10 cellular contexts compared by ENCODE assay signal in genomic region chr18:62521588-62521987, GRCh38. TPM values are rescaled to one million over a fixed set of nuclear protein-coding genes. Genes with fewer than 3 reads are reported as not detected.
DNase-seq lines count a peak whose midpoint lies in the region; ATAC-seq, FAIRE-seq and TF ChIP-seq lines count a peak whose summit lies in the region.
"Had no signal": no experiment of that assay in that cellular context is flagged by ENCODE, and none has a peak within 500 bp of the region (broad histone marks: within the 10 kb centered on the region; RNA-seq: fewer than 3 reads in every experiment).

No MANE protein-coding gene starts in this region.

- H3K9me3 Mint-ChIP-seq in activated naive CD8-positive, alpha-beta T cell (ENCODE audit: low read depth), result no peaks in the 10 kb centered on the region

- peak overlapping the region; percentile 85 for H3K27ac Mint-ChIP-seq in activated naive CD8-positive, alpha-beta T cell

- no peaks in the 10 kb centered on the region for H3K27me3 Mint-ChIP-seq in activated naive CD8-positive, alpha-beta T cell

- H3K4me3 ChIP-seq in heart right ventricle, result peak overlapping the region in 9 of 10 donors; percentile 76 to 98 (median 91)
- H3K4me3 ChIP-seq in vagina, result peak overlapping the region; percentile 64 to 80

- H3K4me1 ChIP-seq in heart right ventricle, result peaks cover 0 to 29% (median 21%) of the 10 kb centered on the region in 9 donors
- peaks cover 20% of the 10 kb centered on the region for H3K4me1 ChIP-seq in vagina

- H3K9me3 ChIP-seq in heart right ventricle, result no peaks in the 10 kb centered on the region
- no peaks in the 10 kb centered on the region for H3K9me3 ChIP-seq in vagina

- H3K36me3 Mint-ChIP-seq in activated naive CD8-positive, alpha-beta T cell, result peaks cover 6% of the 10 kb centered on the region

- TF ChIP-seq CTCF in heart right ventricle (IDR thresholded peaks at IDR 0.05), result no peak
- no peak for TF ChIP-seq CTCF in vagina (IDR thresholded peaks at IDR 0.05)

- DNase-seq in heart right ventricle (no peak), Right ventricle myocardium superior (no peak), left kidney (ENCODE audit: low read depth, low spot score) (peak; percentile 7), vagina (ENCODE audit: extremely low spot score in 2 of 2) (no peak), HTR-8/SVneo (ENCODE audit: insufficient read length, low spot score) (no peak), caudate nucleus (lab: John Stamatoyannopoulos, UW) (no peak)
- DNase-seq: NCI-H1092 treated with DMSO at 0.1 percent for 48 hours had no signal

- ATAC-seq in heart right ventricle (no peak), Right ventricle myocardium superior (ENCODE audit: poor library complexity) (no peak), HG03280 (IDR thresholded peaks at IDR 0.05; ENCODE audit: unreplicated experiment) (no peak)

- 35 to 55% methylated on average over 2 of the region's 2 CpGs for WGBS in heart right ventricle, 2 donors

- H3K27ac ChIP-seq in heart right ventricle (peak overlapping the region in 1 of 10 donors; percentile 100), vagina (no peak overlapping the region), caudate nucleus (ENCODE audit: low read depth, low read length) (no peak overlapping the region)

- H3K36me3 ChIP-seq in heart right ventricle (no peaks in the 10 kb centered on the region), vagina (no peaks in the 10 kb centered on the region)

- FAIRE-seq in HTR-8/SVneo (lab: Jason Lieb, UNC), result no peak
- FAIRE-seq: colon had no signal

- H3K4me1 Mint-ChIP-seq in activated naive CD8-positive, alpha-beta T cell (ENCODE audit: low read depth), result peaks cover 22% of the 10 kb centered on the region

- no peaks in the 10 kb centered on the region for H3K27me3 ChIP-seq in heart right ventricle
- no peaks in the 10 kb centered on the region for H3K27me3 ChIP-seq in vagina

- no peak for TF ChIP-seq POLR2A in vagina (IDR thresholded peaks at IDR 0.05)

- peak overlapping the region; percentile 91 for H3K4me3 Mint-ChIP-seq in activated naive CD8-positive, alpha-beta T cell

- intact Hi-C loops in heart right ventricle (cut with DNase I), result loop anchor here in 5 of 10 donors (5.0 to 10.0 kb wide), 6 partner anchors 61 to 193 kb away; partner anchors contain the start of gene PHLPP1 (in 1 of the 5)
- intact Hi-C loops in Right ventricle myocardium superior (cut with DNase I), result loop anchor here (5.0 to 10.0 kb wide), 2 partner anchors 63 to 94 kb away; no protein-coding TSS in a partner anchor
- intact Hi-C loops in vagina (cut with DNase I), result loop anchor here (5.0 to 10.0 kb wide), 2 partner anchors 87 to 196 kb away; partner anchors contain the start of gene PHLPP1

RNA-seq across cellular contexts. Expression of gene ZCCHC2, which starts 1.2 kb away (rescaled TPM):
- total RNA-seq in heart right ventricle (10 to 100 TPM; 15.1 to 45.3 (median 20.1) TPM), Right ventricle myocardium superior (16.1 TPM), vagina (30.4 TPM)
- polyA plus RNA-seq in heart right ventricle, result 1 to 10 TPM; 7.0 to 7.3 TPM
